In the genomic region with DNA sequence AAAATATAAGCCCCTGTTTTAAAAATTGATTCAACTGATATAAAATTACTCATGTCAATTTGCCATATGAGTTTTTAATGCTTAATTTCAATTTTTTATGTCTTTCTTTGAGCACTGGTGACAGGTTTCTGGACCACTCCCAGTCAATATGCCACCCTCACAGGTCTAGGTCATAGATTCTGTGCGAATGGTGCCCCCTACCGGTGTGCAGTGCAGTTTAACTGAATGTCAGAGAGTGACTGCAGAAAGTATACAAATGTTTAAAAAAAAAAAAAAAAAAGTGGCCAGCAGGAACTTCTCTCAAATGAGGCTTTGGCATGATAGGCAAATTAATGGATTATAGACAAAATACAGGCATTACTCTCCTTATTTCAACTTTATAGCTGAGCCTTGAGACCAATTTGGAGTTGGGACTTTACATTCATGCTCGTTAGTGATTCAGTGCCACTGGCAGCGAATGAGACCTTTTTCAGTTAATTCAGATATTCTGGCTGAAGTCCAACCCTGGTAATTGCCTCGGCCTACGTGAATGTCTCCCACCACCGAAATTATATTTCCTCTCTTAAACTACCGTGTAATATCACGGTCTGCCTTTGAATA, we compare ENCODE assay signal across 8 cellular contexts.
DNase-seq lines count a peak whose midpoint lies in the region; FAIRE-seq and TF ChIP-seq lines count a peak whose summit lies in the region.

No MANE protein-coding gene starts in this region.

- H3K36me3 ChIP-seq in adrenal gland (replicated peaks in 1 of 2): no peaks in the 10 kb centered on the region

- no peaks in the 10 kb centered on the region for H3K9me3 ChIP-seq in adrenal gland (replicated peaks in 1 of 3)

- no peaks in the 10 kb centered on the region for H3K4me1 ChIP-seq in adrenal gland (replicated peaks in 1 of 2)

- H3K27me3 ChIP-seq in adrenal gland: no peaks in the 10 kb centered on the region

- H3K4me1 Mint-ChIP-seq in activated CD4-positive, alpha-beta T cell treated with anti-CD3 and anti-CD28 coated beads, Interleukin-2, amount 10 ng/mL, durations not matched to agents 7 days and 5 days: no peaks in the 10 kb centered on the region

- H3K27me3 Mint-ChIP-seq in activated CD4-positive, alpha-beta T cell treated with anti-CD3 and anti-CD28 coated beads, Interleukin-2, amount 10 ng/mL, durations not matched to agents 7 days and 5 days: no peaks in the 10 kb centered on the region

- no peak overlapping the region for H3K4me3 Mint-ChIP-seq in activated CD4-positive, alpha-beta T cell treated with anti-CD3 and anti-CD28 coated beads, Interleukin-2, amount 10 ng/mL, durations not matched to agents 7 days and 5 days

- intact Hi-C loops in adrenal gland (cut with DNase I): no loop called here

- no peak overlapping the region for H3K4me3 ChIP-seq in adrenal gland

- TF ChIP-seq POLR2A in adrenal gland (IDR thresholded peaks at IDR 0.05): no peak

- FAIRE-seq in GM19239 (lab: Jason Lieb, UNC): no peak

- 56 to 66% (median 62%) methylated on average over 9 of the region's 9 CpGs for WGBS in adrenal gland, 4 donors

- no peak overlapping the region for H3K27ac Mint-ChIP-seq in activated CD4-positive, alpha-beta T cell treated with anti-CD3 and anti-CD28 coated beads, Interleukin-2, amount 10 ng/mL, durations not matched to agents 7 days and 5 days

- no peaks in the 10 kb centered on the region for H3K9me3 Mint-ChIP-seq in activated CD4-positive, alpha-beta T cell treated with anti-CD3 and anti-CD28 coated beads, Interleukin-2, amount 10 ng/mL, durations not matched to agents 7 days and 5 days

- CTCF ChIA-PET in activated CD4-positive, alpha-beta T cell treated with anti-CD3 and anti-CD28 coated beads, Interleukin-2, amount 10 ng/mL, durations not matched to agents 7 days and 5 days (lab: Charles Lee): no interaction called here

- TF ChIP-seq CTCF in adrenal gland (IDR thresholded peaks at IDR 0.05): peak in 4 of 6 experiments; percentile 41 to 50 (median 44)

- no peaks in the 10 kb centered on the region for H3K36me3 Mint-ChIP-seq in activated CD4-positive, alpha-beta T cell treated with anti-CD3 and anti-CD28 coated beads, Interleukin-2, amount 10 ng/mL, durations not matched to agents 7 days and 5 days (ENCODE audit: low read depth)

- DNase-seq in activated CD4-positive, alpha-beta T cell treated with anti-CD3 and anti-CD28 coated beads, Interleukin-2, amount 10 ng/mL, durations not matched to agents 7 days and 5 days: peak; percentile 23
- DNase-seq in activated CD4-positive, alpha-beta T cell treated with anti-CD3 and anti-CD28 coated beads, Interleukin-2, amount 50 U/mL, for 1 hour: no peak
- peak; percentile 77 for DNase-seq in NCI-H2081 treated with DMSO at 0.1 percent for 48 hours (lab: John Stamatoyannopoulos, UW)
- peak; percentile 28 to 64 (median 49) for DNase-seq in adrenal gland
- peak; percentile 69 for DNase-seq in left kidney (ENCODE audit: low read depth, low spot score)
- no peak for DNase-seq in GM19239 (ENCODE audit: insufficient read length, low spot score)
- DNase-seq in OCI-M2 (lab: John Stamatoyannopoulos, UW; ENCODE audit: unreplicated experiment): no peak
- DNase-seq in LoVo (ENCODE audit: low spot score): no peak

- no peak overlapping the region for H3K27ac ChIP-seq in adrenal gland

- POLR2A ChIA-PET in activated CD4-positive, alpha-beta T cell treated with anti-CD3 and anti-CD28 coated beads, Interleukin-2, amount 10 ng/mL, durations not matched to agents 7 days and 5 days (lab: Charles Lee): no interaction called here

Comparison
In these comparisons a context has a peak if more than half of its experiments do, and no peak if none do; other contexts are left out.
1. DNase-seq: peak in activated CD4-positive, alpha-beta T cell treated with anti-CD3 and anti-CD28 coated beads, Interleukin-2, amount 10 ng/mL, durations not matched to agents 7 days and 5 days (single experiment), NCI-H2081 treated with DMSO at 0.1 percent for 48 hours (single experiment), adrenal gland (7 of 7) and left kidney (single experiment); none in activated CD4-positive, alpha-beta T cell treated with anti-CD3 and anti-CD28 coated beads, Interleukin-2, amount 50 U/mL, for 1 hour (single experiment), GM19239 (single experiment), OCI-M2 (single experiment) and LoVo (single experiment).